Comparison of ENCODE assay signal across 8 cellular contexts in genomic region chr11:63837027-63837688, GRCh38. TPM values are rescaled to one million over a fixed set of nuclear protein-coding genes. Genes with fewer than 3 reads are reported as not detected.
DNase-seq lines count a peak whose midpoint lies in the region; ATAC-seq and TF ChIP-seq lines count a peak whose summit lies in the region.

No MANE protein-coding gene starts in this region.

- peak; percentile 91 for TF ChIP-seq CTCF in neural crest cell (conservative IDR thresholded peaks at IDR 0.05)

- peaks cover 32% of the 10 kb centered on the region for H3K4me1 Mint-ChIP-seq in activated T-helper 17 cell treated with anti-CD3 and anti-CD28 coated beads, Interleukin-2, amount 50 U/mL, for 72 hours
- peaks cover 36% of the 10 kb centered on the region for H3K4me1 Mint-ChIP-seq in neural crest cell

- DNase-seq in DMS 273 (lab: John Stamatoyannopoulos, UW; ENCODE audit: unreplicated experiment): peak; percentile 90
- peak; percentile 82 for DNase-seq in M059J (ENCODE audit: low read depth)
- DNase-seq in RPMI8226: peak; percentile 88
- DNase-seq in fibroblast of peridontal ligament (ENCODE audit: extremely low read depth): peak; percentile 78
- peak; percentile 76 for DNase-seq in neural crest cell (ENCODE audit: low read depth, low spot score)
- DNase-seq in stromal cell of bone marrow (ENCODE audit: low read depth): peak; percentile 52

- peak overlapping the region; percentile 87 for H3K27ac Mint-ChIP-seq in activated T-helper 17 cell treated with anti-CD3 and anti-CD28 coated beads, Interleukin-2, amount 50 U/mL, for 72 hours
- H3K27ac Mint-ChIP-seq in neural crest cell (ENCODE audit: unreplicated experiment): no peak overlapping the region

- peak; percentile 10 for ATAC-seq in activated T-helper 17 cell treated with anti-CD3 and anti-CD28 coated beads, Interleukin-2, amount 50 U/mL, for 72 hours (replicated peaks)
- ATAC-seq in GM18867 (IDR thresholded peaks at IDR 0.05; ENCODE audit: unreplicated experiment): no peak

- no peaks in the 10 kb centered on the region for H3K9me3 Mint-ChIP-seq in activated T-helper 17 cell treated with anti-CD3 and anti-CD28 coated beads, Interleukin-2, amount 50 U/mL, for 72 hours
- no peaks in the 10 kb centered on the region for H3K9me3 Mint-ChIP-seq in neural crest cell

- peaks cover 27% of the 10 kb centered on the region for H3K36me3 Mint-ChIP-seq in activated T-helper 17 cell treated with anti-CD3 and anti-CD28 coated beads, Interleukin-2, amount 50 U/mL, for 72 hours (ENCODE audit: low read depth)
- H3K36me3 Mint-ChIP-seq in neural crest cell (ENCODE audit: low read depth): no peaks in the 10 kb centered on the region

- H3K27me3 Mint-ChIP-seq in activated T-helper 17 cell treated with anti-CD3 and anti-CD28 coated beads, Interleukin-2, amount 50 U/mL, for 72 hours: no peaks in the 10 kb centered on the region
- H3K27me3 Mint-ChIP-seq in neural crest cell (ENCODE audit: low read depth): no peaks in the 10 kb centered on the region

- H3K4me3 Mint-ChIP-seq in activated T-helper 17 cell treated with anti-CD3 and anti-CD28 coated beads, Interleukin-2, amount 50 U/mL, for 72 hours: peak overlapping the region; percentile 84
- peak overlapping the region; percentile 94 for H3K4me3 Mint-ChIP-seq in neural crest cell

RNA-seq across cellular contexts. Expression of gene MARK2, which starts 1.8 kb away (rescaled TPM):
- total RNA-seq in M059J (2014; rRNA removed; shearing (Covaris generic)): 14.5 and 20.4 TPM in 2 replicates
- total RNA-seq in activated T-helper 17 cell treated with anti-CD3 and anti-CD28 coated beads, Interleukin-2, amount 50 U/mL, for 72 hours: 10 to 100 TPM; 24.1 to 35.8 TPM
- total RNA-seq in neural crest cell: 42.4 and 42.9 TPM in 2 replicates

RNA-seq across cellular contexts. Expression of gene SPINDOC, which starts 23.9 kb away (rescaled TPM):
- 15.3 and 28.2 TPM in 2 replicates for total RNA-seq in M059J (2014; rRNA removed; shearing (Covaris generic))
- 10 to 100 TPM; 26.0 to 51.8 TPM for total RNA-seq in activated T-helper 17 cell treated with anti-CD3 and anti-CD28 coated beads, Interleukin-2, amount 50 U/mL, for 72 hours
- total RNA-seq in neural crest cell: 104 and 107 TPM in 2 replicates
